Comparison of ENCODE assay signal across 1 cellular context in genomic region chr2:54115284-54116137, GRCh38.
TF ChIP-seq lines count a peak whose summit lies in the region.

Gene ACYP2 (plus strand): TSS chr2:54115615.

TF ChIP-seq in GM12878, 131 proteins besides CTCF, POLR2A, EP300 and RAD21 (continued from another document and continues in another):
- TF ChIP-seq IRF4 (IDR thresholded peaks at IDR 0.05; ENCODE audit: low read depth, low read length) = no peak
- TF ChIP-seq SPI1 (IDR thresholded peaks at IDR 0.05; ENCODE audit: borderline replicate concordance, insufficient read depth, low read depth, low read length) = peak; percentile 82
- no peak; the same call in 1 of the 2 replicates for TF ChIP-seq ATF7 (IDR thresholded peaks at IDR 0.05; ENCODE audit: low read depth)
- TF ChIP-seq NRF1 (conservative IDR thresholded peaks at IDR 0.05; ENCODE audit: low read depth, low read length) = peak; percentile 74
- TF ChIP-seq IKZF2 (IDR thresholded peaks at IDR 0.05) = peak; percentile 82 to 89
- no peak for TF ChIP-seq BCL11A (IDR thresholded peaks at IDR 0.05; ENCODE audit: low read depth, low read length)
- TF ChIP-seq RFX5 (IDR thresholded peaks at IDR 0.05; ENCODE audit: low read depth, low read length) = no peak
- TF ChIP-seq PKNOX1 (IDR thresholded peaks at IDR 0.05) = peak; percentile 90
- peak; percentile 55; the same call in 1 of the 2 replicates for TF ChIP-seq CREM (IDR thresholded peaks at IDR 0.05; ENCODE audit: low read depth)
- no peak for TF ChIP-seq WRNIP1 (IDR thresholded peaks at IDR 0.05; ENCODE audit: borderline replicate concordance, low read depth, low read length)
- no peak for TF ChIP-seq IRF3 (IDR thresholded peaks at IDR 0.05)
- TF ChIP-seq RELA (IDR thresholded peaks at IDR 0.05; ENCODE audit: borderline replicate concordance, partially characterized antibody) = peak; percentile 39
- peak; percentile 78; the same call in 1 of the 2 replicates for TF ChIP-seq ZNF687 (IDR thresholded peaks at IDR 0.05)
- no peak for TF ChIP-seq SUPT20H (IDR thresholded peaks at IDR 0.05; ENCODE audit: borderline replicate concordance, control insufficient read depth, low read depth, low read length)
- TF ChIP-seq NBN (IDR thresholded peaks at IDR 0.05) = peak; percentile 89
- TF ChIP-seq PAX8 (IDR thresholded peaks at IDR 0.05) = peak; percentile 66; the same call in 1 of the 2 replicates
- TF ChIP-seq REST (IDR thresholded peaks at IDR 0.05; ENCODE audit: low read depth, low read length) = no peak
- no peak for TF ChIP-seq PAX5 (IDR thresholded peaks at IDR 0.05; ENCODE audit: borderline replicate concordance, low read depth, low read length)
- TF ChIP-seq ZBED1 (IDR thresholded peaks at IDR 0.05; ENCODE audit: borderline replicate concordance) = 0 out of 2 replicates have a peak, but pooled peaks have one; percentile 25
- peak; percentile 64; the same call in 1 of the 2 replicates for TF ChIP-seq RELB (IDR thresholded peaks at IDR 0.05; ENCODE audit: low read depth)
- no peak for TF ChIP-seq ZBTB11 (CRISPR knock-in tag; IDR thresholded peaks at IDR 0.05)
- peak; percentile 81 for TF ChIP-seq ZBTB40 (IDR thresholded peaks at IDR 0.05; ENCODE audit: borderline replicate concordance)
- 0 out of 2 replicates have a peak, but pooled peaks have one; percentile 23 for TF ChIP-seq TCF3 (IDR thresholded peaks at IDR 0.05; ENCODE audit: borderline replicate concordance, insufficient read depth, low read depth, low read length)
- peak; percentile 54; the same call in 1 of the 2 replicates for TF ChIP-seq MXI1 (IDR thresholded peaks at IDR 0.05; ENCODE audit: low read depth, low read length)
- TF ChIP-seq MEF2B (IDR thresholded peaks at IDR 0.05; ENCODE audit: partially characterized antibody, poor library complexity, severe bottlenecking) = peak; percentile 49
- peak; percentile 60; the same call in 1 of the 2 replicates for TF ChIP-seq ASH2L (IDR thresholded peaks at IDR 0.05; ENCODE audit: borderline replicate concordance, low read depth)
- no peak for TF ChIP-seq SIX5 (IDR thresholded peaks at IDR 0.05; ENCODE audit: low read depth, low read length, severe bottlenecking)
- TF ChIP-seq SMC3 (IDR thresholded peaks at IDR 0.05; ENCODE audit: borderline replicate concordance, low read length) = peak; percentile 11; the same call in 1 of the 2 replicates
- TF ChIP-seq BACH1 (IDR thresholded peaks at IDR 0.05; ENCODE audit: borderline replicate concordance) = peak; percentile 64
- TF ChIP-seq HDAC6 (IDR thresholded peaks at IDR 0.05; ENCODE audit: unreplicated experiment) = peak; percentile 56
- TF ChIP-seq EED (IDR thresholded peaks at IDR 0.05; ENCODE audit: low read depth) = peak; percentile 80
- no peak for TF ChIP-seq KAT2A (conservative IDR thresholded peaks at IDR 0.05; ENCODE audit: control insufficient read depth, low read depth, low read length)
- TF ChIP-seq TCF7 (IDR thresholded peaks at IDR 0.05; ENCODE audit: borderline replicate concordance) = no peak
- TF ChIP-seq USF2 (IDR thresholded peaks at IDR 0.05; ENCODE audit: borderline replicate concordance, low read depth, low read length) = no peak
- TF ChIP-seq MYC (IDR thresholded peaks at IDR 0.05; ENCODE audit: insufficient read depth, insufficient read length, insufficient replicate concordance, low read length, severe bottlenecking) = no peak
- TF ChIP-seq RAD51 (IDR thresholded peaks at IDR 0.05) = no peak
